ENCODE assay signal across 8 cellular contexts in the genomic region with DNA sequence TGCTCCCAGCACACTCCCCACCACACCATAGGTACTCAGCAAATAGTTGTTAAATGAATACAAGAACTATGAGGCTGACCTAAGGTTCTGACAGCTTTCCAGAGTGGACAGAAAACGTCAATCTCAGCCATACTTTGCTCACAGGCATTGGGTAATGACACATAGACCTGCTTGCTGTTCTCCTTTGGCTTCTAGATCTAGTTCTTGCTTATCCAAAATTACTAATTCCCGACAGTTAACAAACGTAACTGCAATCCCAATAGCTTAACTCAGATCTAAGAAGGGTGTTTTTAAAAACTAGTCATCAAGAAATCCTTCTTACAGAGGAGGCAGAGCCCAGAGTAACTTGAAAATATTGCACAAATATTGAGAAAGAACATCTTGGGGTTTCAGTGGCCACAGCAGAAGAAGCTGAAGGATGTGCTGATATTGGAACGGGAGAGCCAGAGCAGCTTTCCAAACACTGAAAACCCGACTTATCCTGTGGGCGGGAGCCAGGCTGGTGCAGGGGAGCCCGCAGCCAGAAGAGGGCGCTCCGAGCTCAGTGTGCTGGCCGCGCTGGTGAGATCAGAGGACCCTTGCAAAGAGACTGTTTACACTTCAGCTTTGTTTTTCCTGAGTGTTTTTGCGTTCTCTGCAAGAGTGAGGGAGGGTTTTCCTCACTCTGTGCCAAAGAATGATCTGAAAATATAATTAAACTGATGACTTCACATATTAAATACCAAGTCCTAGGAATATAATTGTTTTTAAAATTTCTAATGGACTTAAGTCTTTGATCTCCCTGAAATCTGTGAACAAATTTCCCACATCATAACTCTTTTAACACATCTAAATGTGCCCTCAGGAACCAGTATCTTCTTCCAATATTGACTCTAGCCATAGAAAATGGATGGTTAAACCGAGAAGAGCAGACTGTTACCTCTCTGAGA. TPM values are rescaled to one million over a fixed set of nuclear protein-coding genes. Genes with fewer than 3 reads are reported as not detected.
DNase-seq lines count a peak whose midpoint lies in the region; ATAC-seq and TF ChIP-seq lines count a peak whose summit lies in the region.

No MANE protein-coding gene starts in this region.

- no peaks in the 10 kb centered on the region for H3K36me3 ChIP-seq in kidney epithelial cell (ENCODE audit: control insufficient read depth, insufficient read depth, low read length)

- no peak overlapping the region for H3K4me3 ChIP-seq in kidney epithelial cell (ENCODE audit: low read depth, low read length)

- DNase-seq in GDM1 (lab: John Stamatoyannopoulos, UW) (peak; percentile 38), NCI-H2196 treated with DMSO at 0.1 percent for 48 hours (lab: John Stamatoyannopoulos, UW; ENCODE audit: unreplicated experiment) (peak; percentile 64), kidney epithelial cell (ENCODE audit: low read depth) (no peak), GF-D8 (lab: John Stamatoyannopoulos, UW) (no peak)
- peak; percentile 72 for DNase-seq in activated CD4-positive, CD25-positive, alpha-beta regulatory T cell treated with anti-CD3 and anti-CD28 coated beads, Interleukin-2, amount 50 U/mL, for 72 hours
- peak; percentile 37 for DNase-seq in central memory CD4-positive, alpha-beta T cell
- peak; percentile 60 for DNase-seq in stimulated activated CD4-positive, alpha-beta T cell treated with anti-CD3 and anti-CD28 coated beads, Interleukin-2, amount 100 ng/mL, for 4 hours (ENCODE audit: low read depth)

- peak; percentile 72 for ATAC-seq in HG02852 (IDR thresholded peaks at IDR 0.05; ENCODE audit: unreplicated experiment)

- peak; percentile 100 for TF ChIP-seq CTCF in kidney epithelial cell (IDR thresholded peaks at IDR 0.05; ENCODE audit: insufficient read depth, low read length, poor library complexity, severe bottlenecking)

- H3K27me3 ChIP-seq in kidney epithelial cell (ENCODE audit: control insufficient read depth, insufficient read depth, low read length): no peaks in the 10 kb centered on the region

RNA-seq across cellular contexts. Expression of a gene that starts 30.3 kb away (rescaled TPM):
- 1.6 and 12.1 TPM in 2 replicates for total RNA-seq in kidney epithelial cell

Comparison
In these comparisons a context has a peak if more than half of its experiments do, and no peak if none do; other contexts are left out.
1. DNase-seq: peak in GDM1 (single experiment), NCI-H2196 treated with DMSO at 0.1 percent for 48 hours (single experiment), activated CD4-positive, CD25-positive, alpha-beta regulatory T cell treated with anti-CD3 and anti-CD28 coated beads, Interleukin-2, amount 50 U/mL, for 72 hours (single experiment), central memory CD4-positive, alpha-beta T cell (single experiment) and stimulated activated CD4-positive, alpha-beta T cell treated with anti-CD3 and anti-CD28 coated beads, Interleukin-2, amount 100 ng/mL, for 4 hours (single experiment); none in kidney epithelial cell (single experiment) and GF-D8 (single experiment).